ENCODE assay signal across 17 cellular contexts in the genomic region with DNA sequence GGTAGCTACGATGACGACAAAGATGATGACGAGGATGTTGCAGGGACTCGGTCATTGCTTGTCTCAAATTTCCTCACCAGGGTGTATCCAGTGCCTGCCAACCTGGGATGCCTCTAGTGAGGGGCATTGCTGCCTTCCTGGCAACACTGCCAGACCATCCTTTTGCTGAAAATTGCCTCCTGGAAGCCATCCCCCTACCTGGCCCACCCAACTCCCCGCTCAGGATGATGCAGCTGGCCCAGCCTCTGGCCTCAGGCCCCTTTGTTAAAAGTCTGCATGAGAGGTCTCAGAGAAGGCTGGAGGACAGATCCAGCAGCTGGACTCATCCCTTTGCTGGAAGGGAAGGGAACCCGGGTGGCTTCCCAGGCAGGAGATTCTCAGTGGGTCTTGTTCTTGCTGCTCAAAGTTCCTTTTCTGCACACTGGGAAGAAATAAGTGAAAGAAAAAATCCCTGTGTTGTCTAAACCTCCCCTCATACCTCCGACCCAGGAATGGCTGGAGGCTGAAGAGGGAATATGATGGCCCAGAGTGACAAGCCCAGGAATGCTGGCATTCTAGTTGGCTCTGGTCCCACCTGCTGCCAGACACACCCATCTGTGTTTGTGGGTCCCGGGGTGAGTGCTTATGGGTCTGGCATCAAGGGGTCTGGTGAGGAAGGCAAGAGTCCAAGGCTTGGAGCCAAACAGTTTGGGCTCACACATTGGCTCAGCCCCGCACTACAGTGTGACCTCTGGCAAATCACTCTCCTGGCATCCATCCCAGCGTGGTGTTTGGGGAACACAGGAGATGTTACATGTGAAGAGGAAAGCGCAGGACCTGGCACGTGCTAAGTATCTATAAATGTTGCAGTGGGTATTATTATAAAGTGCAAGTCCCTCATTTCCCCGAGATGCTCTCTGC. TPM values are rescaled to one million over a fixed set of nuclear protein-coding genes. Genes with fewer than 3 reads are reported as not detected.
DNase-seq lines count a peak whose midpoint lies in the region; ATAC-seq and TF ChIP-seq lines count a peak whose summit lies in the region.
"Had no signal": no experiment of that assay in that cellular context is flagged by ENCODE, and none has a peak within 500 bp of the region (broad histone marks: within the 10 kb centered on the region; RNA-seq: fewer than 3 reads in every experiment).

No MANE protein-coding gene starts in this region.

- H2AFZ ChIP-seq in mammary epithelial cell (ENCODE audit: low read depth, low read length) = no peak overlapping the region

- no peak overlapping the region for H3K4me3 ChIP-seq in mammary epithelial cell (replicated peaks in 1 of 3; ENCODE audit: insufficient read depth in 1 of 3, low read depth in 2 of 3, low read length in 3 of 3)
- no peak overlapping the region for H3K4me3 ChIP-seq in NT2/D1 (ENCODE audit: insufficient read length, low read depth)
- H3K4me3 ChIP-seq in left ventricle myocardium inferior = no peak overlapping the region
- no peak overlapping the region for H3K4me3 ChIP-seq in upper lobe of right lung
- H3K4me3 ChIP-seq in Caco-2 (ENCODE audit: low read depth, low read length) = no peak overlapping the region
- H3K4me3 ChIP-seq: gastrocnemius medialis, uterus had no signal

- CTCF ChIA-PET in MCF 10A (lab: Yijun Ruan, JAX) = interaction anchor here (0.6 to 3.7 kb wide), 20 partner anchors 8 to 469 kb away, joined by 3 to 24 read pairs (median 4); a partner anchor contains a TSS
- CTCF ChIA-PET in mammary epithelial cell (lab: Charles Lee; ENCODE audit: low non-redundant PET) = no interaction called here
- CTCF ChIA-PET in Caco-2 (lab: Charles Lee) = interaction anchor here (1.3 kb wide), 1 partner anchor 19 kb away, joined by 3 read pairs; no protein-coding TSS in a partner anchor

- H3K27me3 Mint-ChIP-seq in MCF 10A (ENCODE audit: insufficient read depth, unreplicated experiment) (peaks cover 11% of the 10 kb centered on the region), Caco-2 (ENCODE audit: insufficient read depth, unreplicated experiment) (no peaks in the 10 kb centered on the region)

- H3K4me2 ChIP-seq in mammary epithelial cell (ENCODE audit: insufficient read depth, low read depth, low read length) = no peak overlapping the region

- H3K27ac Mint-ChIP-seq in MCF 10A (ENCODE audit: low read depth, unreplicated experiment) = no peak overlapping the region
- H3K27ac Mint-ChIP-seq in Caco-2 (ENCODE audit: unreplicated experiment) = no peak overlapping the region
- H3K27ac Mint-ChIP-seq: activated CD8-positive, alpha-beta T cell treated with anti-CD3 and anti-CD28 coated beads, Interleukin-2, amount 10 ng/mL, durations not matched to agents 7 days and 5 days; activated T-helper 1 cell treated with anti-CD3 and anti-CD28 coated beads, Interleukin-12 subunit alpha, Interleukin-12 subunit beta, Interleukin-2, Interleukin-4 antibody, amounts not matched to agents 30 ng/mL and 10 ng/mL and 1 ng/mL, durations not matched to agents 14 hours and 24 hours and 36 hours; CD8-positive, alpha-beta memory T cell had no signal

- no peaks in the 10 kb centered on the region for H3K27me3 ChIP-seq in mammary epithelial cell (ENCODE audit: insufficient read depth, low read length)
- no peaks in the 10 kb centered on the region for H3K27me3 ChIP-seq in NT2/D1 (ENCODE audit: insufficient read depth, insufficient read length)
- peaks cover 6% of the 10 kb centered on the region for H3K27me3 ChIP-seq in left ventricle myocardium inferior (ENCODE audit: low read depth)
- peaks cover 17% of the 10 kb centered on the region for H3K27me3 ChIP-seq in upper lobe of right lung
- no peaks in the 10 kb centered on the region for H3K27me3 ChIP-seq in Caco-2 (replicated peaks; ENCODE audit: control insufficient read depth, insufficient read depth, low read length)
- H3K27me3 ChIP-seq: gastrocnemius medialis, uterus had no signal

- H3K79me2 ChIP-seq in mammary epithelial cell (ENCODE audit: insufficient read depth, low read length) = no peaks in the 10 kb centered on the region

- DNase-seq in MCF 10A (ENCODE audit: unreplicated experiment) = peak; percentile 37
- no peak for DNase-seq in mammary epithelial cell
- no peak for DNase-seq in NT2/D1 (ENCODE audit: low read depth, low spot score)
- DNase-seq in left ventricle myocardium inferior = peak; percentile 72
- peak; percentile 36 for DNase-seq in upper lobe of right lung
- DNase-seq in activated CD4-positive, alpha-beta T cell treated with anti-CD3 and anti-CD28 coated beads for 4 hours = no peak
- DNase-seq in Caco-2 = no peak
- DNase-seq: occipital lobe, uterus had no signal

- no peaks in the 10 kb centered on the region for H3K36me3 Mint-ChIP-seq in MCF 10A (ENCODE audit: insufficient read depth, unreplicated experiment)
- no peaks in the 10 kb centered on the region for H3K36me3 Mint-ChIP-seq in Caco-2 (ENCODE audit: insufficient read depth, unreplicated experiment)
- H3K36me3 Mint-ChIP-seq: CD8-positive, alpha-beta memory T cell had no signal

- no peaks in the 10 kb centered on the region for H3K36me3 ChIP-seq in mammary epithelial cell (ENCODE audit: insufficient read depth, low read length)
- H3K36me3 ChIP-seq in NT2/D1 (ENCODE audit: insufficient read depth, insufficient read length, low read length) = no peaks in the 10 kb centered on the region
- no peaks in the 10 kb centered on the region for H3K36me3 ChIP-seq in left ventricle myocardium inferior
- H3K36me3 ChIP-seq in upper lobe of right lung = no peaks in the 10 kb centered on the region
- H3K36me3 ChIP-seq in Caco-2 (ENCODE audit: control insufficient read depth, insufficient read depth, low read length) = no peaks in the 10 kb centered on the region
- H3K36me3 ChIP-seq: gastrocnemius medialis, uterus, WERI-Rb-1 had no signal

- no peak overlapping the region for H3K27ac ChIP-seq in mammary epithelial cell (ENCODE audit: insufficient read depth, low read depth, low read length)
- H3K27ac ChIP-seq in left ventricle myocardium inferior (replicated peaks) = peak overlapping the region; percentile 54
- H3K27ac ChIP-seq in upper lobe of right lung = no peak overlapping the region
- H3K27ac ChIP-seq: gastrocnemius medialis, uterus had no signal

- H3K4me1 ChIP-seq in mammary epithelial cell (ENCODE audit: insufficient read depth, low read length) (peaks cover 3% of the 10 kb centered on the region), NT2/D1 (ENCODE audit: insufficient read depth, insufficient read length) (peaks cover 28% of the 10 kb centered on the region), left ventricle myocardium inferior (peaks cover 54% of the 10 kb centered on the region), upper lobe of right lung (peaks cover 4% of the 10 kb centered on the region), Caco-2 (no peaks in the 10 kb centered on the region)
- H3K4me1 ChIP-seq: uterus had no signal

- no peaks in the 10 kb centered on the region for H4K20me1 ChIP-seq in mammary epithelial cell (ENCODE audit: insufficient read depth, low read length)

- TF ChIP-seq CTCF in MCF 10A (IDR thresholded peaks at IDR 0.05; ENCODE audit: unreplicated experiment) (no peak), mammary epithelial cell (conservative IDR thresholded peaks at IDR 0.05 in 1 of 2, IDR thresholded peaks at IDR 0.05 in 1 of 2; ENCODE audit: extremely low read depth in 1 of 2, insufficient read depth in 1 of 2, low read depth in 1 of 2, low read length in 2 of 2) (no peak), left ventricle myocardium inferior (IDR thresholded peaks at IDR 0.05; ENCODE audit: borderline replicate concordance) (no peak), upper lobe of right lung (IDR thresholded peaks at IDR 0.05) (no peak), Caco-2 (IDR thresholded peaks at IDR 0.05; ENCODE audit: insufficient read depth in 1 of 2, low read depth in 1 of 2, low read length in 1 of 2, severe bottlenecking in 1 of 2, unreplicated experiment in 1 of 2) (no peak)

- H3K4me3 Mint-ChIP-seq in MCF 10A (ENCODE audit: unreplicated experiment) (no peak overlapping the region), Caco-2 (ENCODE audit: unreplicated experiment) (no peak overlapping the region)
- H3K4me3 Mint-ChIP-seq: activated CD8-positive, alpha-beta T cell treated with anti-CD3 and anti-CD28 coated beads, Interleukin-2, amount 10 ng/mL, durations not matched to agents 7 days and 5 days; activated T-helper 1 cell treated with anti-CD3 and anti-CD28 coated beads, Interleukin-12 subunit alpha, Interleukin-12 subunit beta, Interleukin-2, Interleukin-4 antibody, amounts not matched to agents 30 ng/mL and 10 ng/mL and 1 ng/mL, durations not matched to agents 14 hours and 24 hours and 36 hours; CD8-positive, alpha-beta memory T cell had no signal

- peaks cover 7% of the 10 kb centered on the region for H3K4me1 Mint-ChIP-seq in MCF 10A (ENCODE audit: insufficient read depth, unreplicated experiment)
- peaks cover 6% of the 10 kb centered on the region for H3K4me1 Mint-ChIP-seq in Caco-2 (ENCODE audit: low read depth, unreplicated experiment)

- no peaks in the 10 kb centered on the region for H3K9me3 ChIP-seq in mammary epithelial cell (replicated peaks; ENCODE audit: insufficient read depth, low read length)
- H3K9me3 ChIP-seq in NT2/D1 (ENCODE audit: insufficient read depth, low read length) = no peaks in the 10 kb centered on the region
- no peaks in the 10 kb centered on the region for H3K9me3 ChIP-seq in left ventricle myocardium inferior (replicated peaks)
- H3K9me3 ChIP-seq in upper lobe of right lung = no peaks in the 10 kb centered on the region
- H3K9me3 ChIP-seq in Caco-2 = no peaks in the 10 kb centered on the region
- H3K9me3 ChIP-seq: gastrocnemius medialis, uterus had no signal

- in situ Hi-C loops in mammary epithelial cell (cut with MboI; ENCODE audit: low sequenced_read_pairs in 2 of 2) = loop anchor here in 1 of 2 donors (10.0 kb wide), 1 partner anchor 207 kb away; a partner anchor contains a TSS

- 64% methylated on average over 10 of the region's 13 CpGs for WGBS in mammary epithelial cell (ENCODE audit: low coverage, missing lambda C conversion rate)

- POLR2A ChIA-PET in MCF 10A (lab: Yijun Ruan, JAX) = no interaction called here
- POLR2A ChIA-PET in Caco-2 (lab: Charles Lee) = no interaction called here

- BruUV-seq in MCF 10A (replicated peaks; lab: Mats Ljungman, UMichigan) = no TSS peak
- no TSS peak for BruUV-seq in mammary epithelial cell (replicated peaks; lab: Mats Ljungman, UMichigan)
- BruUV-seq in Caco-2 (replicated peaks; lab: Mats Ljungman, UMichigan) = no TSS peak

- no peak overlapping the region for H3K9ac ChIP-seq in mammary epithelial cell (ENCODE audit: insufficient read depth, low read length)
- peak overlapping the region; percentile 1 for H3K9ac ChIP-seq in NT2/D1 (ENCODE audit: insufficient read length, low read depth)

- dilution Hi-C loops in mammary epithelial cell (cut with HindIII; ENCODE audit: low sequenced_read_pairs) = loop anchor here (5.0 kb wide), 2 partner anchors 65 to 205 kb away; a partner anchor contains a TSS

- no peak for ATAC-seq in upper lobe of right lung
- ATAC-seq in HG02885 (IDR thresholded peaks at IDR 0.05; ENCODE audit: poor library complexity, unreplicated experiment) = no peak

- no peaks in the 10 kb centered on the region for H3K9me3 Mint-ChIP-seq in MCF 10A (ENCODE audit: unreplicated experiment)
- H3K9me3 Mint-ChIP-seq in Caco-2 (ENCODE audit: unreplicated experiment) = no peaks in the 10 kb centered on the region
- H3K9me3 Mint-ChIP-seq: activated T-helper 1 cell treated with anti-CD3 and anti-CD28 coated beads, Interleukin-12 subunit alpha, Interleukin-12 subunit beta, Interleukin-2, Interleukin-4 antibody, amounts not matched to agents 30 ng/mL and 10 ng/mL and 1 ng/mL, durations not matched to agents 14 hours and 24 hours and 36 hours; CD8-positive, alpha-beta memory T cell had no signal

- intact Hi-C loops in MCF 10A (cut with micrococcal nuclease) = no loop called here
- intact Hi-C loops in mammary epithelial cell (cut with micrococcal nuclease) = loop anchor here (2.0 to 10.0 kb wide), 2 partner anchors 129 to 737 kb away; no protein-coding TSS in a partner anchor
- intact Hi-C loops in left ventricle myocardium inferior (cut with micrococcal nuclease) = no loop called here
- intact Hi-C loops in upper lobe of right lung (cut with DNase I) = no loop called here
- intact Hi-C loops in Caco-2 (cut with micrococcal nuclease; ENCODE audit: unreplicated experiment) = no loop called here

RNA-seq across cellular contexts. Expression of a gene that starts 6.7 kb away (rescaled TPM):
- total RNA-seq in MCF 10A (2022) (not detected in 2 replicates), mammary epithelial cell (not detected), left ventricle myocardium inferior (105 TPM), upper lobe of right lung (1.5 TPM), Caco-2 (2022) (0.67 and 1.1 TPM in 2 replicates)
- not detected for polyA plus RNA-seq in mammary epithelial cell
- polyA minus RNA-seq in mammary epithelial cell = not detected
- total RNA-seq: activated CD8-positive, alpha-beta T cell treated with anti-CD3 and anti-CD28 coated beads, Interleukin-2, amount 10 ng/mL, durations not matched to agents 7 days and 5 days; activated T-helper 1 cell treated with anti-CD3 and anti-CD28 coated beads, Interleukin-12 subunit alpha, Interleukin-12 subunit beta, Interleukin-2, Interleukin-4 antibody, amounts not matched to agents 30 ng/mL and 10 ng/mL and 1 ng/mL, durations not matched to agents 14 hours and 24 hours and 36 hours; CD8-positive, alpha-beta memory T cell had no signal

RNA-seq across cellular contexts. Expression of a gene that starts 8.8 kb away (rescaled TPM):
- total RNA-seq in MCF 10A (2022) (not detected in 2 replicates), mammary epithelial cell (not detected), left ventricle myocardium inferior (not detected), upper lobe of right lung (not detected), Caco-2 (2022) (0.53 TPM in 1 of 2 replicates, not detected in the other)
- polyA plus RNA-seq in mammary epithelial cell = not detected
- not detected for polyA minus RNA-seq in mammary epithelial cell
- total RNA-seq: activated CD8-positive, alpha-beta T cell treated with anti-CD3 and anti-CD28 coated beads, Interleukin-2, amount 10 ng/mL, durations not matched to agents 7 days and 5 days; activated T-helper 1 cell treated with anti-CD3 and anti-CD28 coated beads, Interleukin-12 subunit alpha, Interleukin-12 subunit beta, Interleukin-2, Interleukin-4 antibody, amounts not matched to agents 30 ng/mL and 10 ng/mL and 1 ng/mL, durations not matched to agents 14 hours and 24 hours and 36 hours; CD8-positive, alpha-beta memory T cell; gastrocnemius medialis; liver; skeletal muscle tissue had no signal
- polyA plus RNA-seq: CD8-positive, alpha-beta memory T cell; liver had no signal

RNA-seq across cellular contexts. Expression of a gene that starts 23.7 kb away (rescaled TPM):
- total RNA-seq in MCF 10A (2022) (6.2 and 12.1 TPM in 2 replicates), mammary epithelial cell (100 to 1,000 TPM in 1 of 2 donors, 10 to 100 TPM in 1; 35.5 to 101 TPM), left ventricle myocardium inferior (14.2 TPM), upper lobe of right lung (41.9 TPM), Caco-2 (2022) (48.1 and 50.1 TPM in 2 replicates)
- 158 TPM for polyA plus RNA-seq in mammary epithelial cell
- polyA minus RNA-seq in mammary epithelial cell = 85.8 TPM
- total RNA-seq: activated CD8-positive, alpha-beta T cell treated with anti-CD3 and anti-CD28 coated beads, Interleukin-2, amount 10 ng/mL, durations not matched to agents 7 days and 5 days had no signal
- polyA plus RNA-seq: CD8-positive, alpha-beta memory T cell had no signal

Comparison
In these comparisons a context has a peak if more than half of its experiments do, and no peak if none do; other contexts are left out.
1. DNase-seq: peak in MCF 10A (single experiment), left ventricle myocardium inferior (single experiment) and upper lobe of right lung (single experiment); none in mammary epithelial cell (single experiment), NT2/D1 (single experiment), activated CD4-positive, alpha-beta T cell treated with anti-CD3 and anti-CD28 coated beads for 4 hours (0 of 2) and Caco-2 (0 of 2).
2. RNA of a gene that starts 6.7 kb away (total RNA-seq): 105 TPM in left ventricle myocardium inferior (single experiment); 1.5 TPM in upper lobe of right lung (single experiment), 0.67 to 1.1 TPM in Caco-2, not detected in MCF 10A and not detected in mammary epithelial cell; every median in the first group is over 10 times any median in the second.